In genomic region chrX:74343970-74344622, GRCh38 we compare ENCODE assay signal across 8 cellular contexts. TPM values are rescaled to one million over a fixed set of nuclear protein-coding genes. Genes with fewer than 3 reads are reported as not detected.
DNase-seq lines count a peak whose midpoint lies in the region; ATAC-seq and TF ChIP-seq lines count a peak whose summit lies in the region.

No MANE protein-coding gene starts in this region.

- peaks cover 4% of the 10 kb centered on the region for H3K27me3 ChIP-seq in lung (ENCODE audit: control insufficient read depth, insufficient read depth)

- H3K27ac Mint-ChIP-seq in stimulated activated naive CD8-positive, alpha-beta T cell treated with anti-CD3 and anti-CD28 coated beads, Interleukin-15, amount 100 ng/mL, for 72 hours, result no peak overlapping the region

- peaks cover 6% of the 10 kb centered on the region for H3K4me1 Mint-ChIP-seq in stimulated activated naive CD8-positive, alpha-beta T cell treated with anti-CD3 and anti-CD28 coated beads, Interleukin-15, amount 100 ng/mL, for 72 hours

- 55 to 61% methylated on average over 5 of the region's 5 CpGs for WGBS in lung, 2 donors

- DNase-seq in NCI-H2171 (lab: John Stamatoyannopoulos, UW) (peak; percentile 54), UCSD-AML1 (lab: John Stamatoyannopoulos, UW; ENCODE audit: unreplicated experiment) (peak; percentile 25), ecto neural progenitor cell (ENCODE audit: low spot score) (peak; percentile 60), lung (ENCODE audit: low spot score) (peak; percentile 71)
- peak; percentile 20 to 24 for DNase-seq in stimulated activated naive CD8-positive, alpha-beta T cell treated with anti-CD3 and anti-CD28 coated beads, Interleukin-15, amount 100 ng/mL, for 72 hours

- H3K27me3 Mint-ChIP-seq in stimulated activated naive CD8-positive, alpha-beta T cell treated with anti-CD3 and anti-CD28 coated beads, Interleukin-15, amount 100 ng/mL, for 72 hours, result no peaks in the 10 kb centered on the region

- no peaks in the 10 kb centered on the region for H3K9me3 ChIP-seq in lung (ENCODE audit: control insufficient read depth in 2 of 2, insufficient read depth in 1 of 2, low read length in 1 of 2)

- H3K4me3 Mint-ChIP-seq in stimulated activated naive CD8-positive, alpha-beta T cell treated with anti-CD3 and anti-CD28 coated beads, Interleukin-15, amount 100 ng/mL, for 72 hours, result no peak overlapping the region

- H3K4me1 ChIP-seq in lung (ENCODE audit: control insufficient read depth in 2 of 2, insufficient read depth in 2 of 2, low read length in 2 of 2), result peaks cover 0 to 2% of the 10 kb centered on the region in 2 donors

- peaks cover 0 to 2% of the 10 kb centered on the region in 2 donors for H3K9me3 Mint-ChIP-seq in stimulated activated naive CD8-positive, alpha-beta T cell treated with anti-CD3 and anti-CD28 coated beads, Interleukin-15, amount 100 ng/mL, for 72 hours

- no peak overlapping the region for H3K4me3 ChIP-seq in lung

- H3K27ac ChIP-seq in C4-2B (no peak overlapping the region), lung (ENCODE audit: low read depth in 1 of 2, low read length in 1 of 2) (no peak overlapping the region)

- TF ChIP-seq CTCF in C4-2B (conservative IDR thresholded peaks at IDR 0.05), result peak; percentile 62
- TF ChIP-seq CTCF in lung (IDR thresholded peaks at IDR 0.05; ENCODE audit: control extremely low read depth, extremely low read depth), result peak; percentile 49

- H3K36me3 ChIP-seq in lung (ENCODE audit: control insufficient read depth in 2 of 2, insufficient read depth in 2 of 2, low read length in 2 of 2), result no peaks in the 10 kb centered on the region

- ATAC-seq in GM18858 (IDR thresholded peaks at IDR 0.05; ENCODE audit: unreplicated experiment) (peak; percentile 89), HG03103 (IDR thresholded peaks at IDR 0.05; ENCODE audit: low read depth, unreplicated experiment) (peak; percentile 74), lung (ENCODE audit: insufficient read depth, low FRiP score) (peak; percentile 90)
- peak; percentile 80 for ATAC-seq in stimulated activated naive CD8-positive, alpha-beta T cell treated with anti-CD3 and anti-CD28 coated beads, Interleukin-15, amount 100 ng/mL, for 72 hours

RNA-seq across cellular contexts. Expression of gene ZCCHC13, which starts 40.1 kb away (rescaled TPM):
- not detected for total RNA-seq in lung
- polyA plus RNA-seq in lung, result not detected
